In the genomic region with DNA sequence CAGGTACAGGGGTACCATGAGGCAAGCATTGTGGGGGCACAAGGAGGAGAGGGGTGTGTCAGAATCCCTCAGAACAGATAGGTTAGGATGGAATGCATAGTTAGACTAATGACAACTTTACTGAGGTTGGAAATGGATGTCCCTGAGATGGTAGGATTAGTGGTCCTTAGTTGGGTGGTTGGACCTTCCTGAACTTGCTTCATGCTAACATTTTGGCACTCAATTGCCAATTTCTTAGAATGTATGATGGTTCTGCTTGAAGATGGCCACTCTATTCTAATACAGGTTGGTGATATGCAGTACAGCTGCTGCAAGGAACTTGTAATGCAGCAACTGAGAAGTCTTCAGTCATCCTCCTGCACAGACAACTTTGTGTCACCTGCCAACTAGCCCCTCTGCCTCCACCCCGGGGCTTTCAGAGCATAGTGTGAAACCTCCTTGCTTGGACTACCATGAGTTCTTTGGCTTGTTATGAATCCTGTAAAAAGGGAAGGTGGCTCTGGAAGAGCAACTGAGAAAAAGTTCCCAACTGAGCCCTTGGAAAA, we compare ENCODE assay signal across 30 cellular contexts. TPM values are rescaled to one million over a fixed set of nuclear protein-coding genes. Genes with fewer than 3 reads are reported as not detected.
DNase-seq lines count a peak whose midpoint lies in the region; ATAC-seq, FAIRE-seq and TF ChIP-seq lines count a peak whose summit lies in the region.
"Had no signal": no experiment of that assay in that cellular context is flagged by ENCODE, and none has a peak within 500 bp of the region (broad histone marks: within the 10 kb centered on the region; RNA-seq: fewer than 3 reads in every experiment).

No MANE protein-coding gene starts in this region.

- POLR2A ChIA-PET in activated CD8-positive, alpha-beta T cell treated with anti-CD3 and anti-CD28 coated beads for 36 hours (lab: Charles Lee) = interaction anchor here (0.8 to 1.0 kb wide), 4 partner anchors 44 to 226 kb away, joined by 3 to 4 read pairs (median 4); no protein-coding TSS in a partner anchor
- POLR2A ChIA-PET in activated CD8-positive, alpha-beta T cell treated with anti-CD3 and anti-CD28 coated beads, Interleukin-2, amount 10 ng/mL, durations not matched to agents 7 days and 5 days (lab: Charles Lee) = interaction anchor here (0.9 kb wide), 1 partner anchor 263 kb away, joined by 3 read pairs; no protein-coding TSS in a partner anchor

- H3K27ac Mint-ChIP-seq in activated CD8-positive, alpha-beta T cell treated with anti-CD3 and anti-CD28 coated beads for 36 hours = peak overlapping the region; percentile 73
- no peak overlapping the region for H3K27ac Mint-ChIP-seq in activated CD8-positive, alpha-beta T cell treated with anti-CD3 and anti-CD28 coated beads, Interleukin-2, amount 10 ng/mL, durations not matched to agents 7 days and 5 days
- H3K27ac Mint-ChIP-seq: activated CD4-positive, alpha-beta memory T cell treated with anti-CD3 and anti-CD28 coated beads, Interleukin-2, amount 10 ng/mL, durations not matched to agents 7 days and 5 days had no signal

- no peak for TF ChIP-seq POLR2A in suprapubic skin (IDR thresholded peaks at IDR 0.05)

- intact Hi-C loops in activated CD8-positive, alpha-beta T cell treated with anti-CD3 and anti-CD28 coated beads for 36 hours (cut with micrococcal nuclease) = no loop called here

- TF ChIP-seq CTCF in activated CD8-positive, alpha-beta T cell treated with anti-CD3 and anti-CD28 coated beads for 36 hours (IDR thresholded peaks at IDR 0.05) = no peak
- TF ChIP-seq CTCF in suprapubic skin (IDR thresholded peaks at IDR 0.05) = no peak

- TF ChIP-seq EP300 in suprapubic skin (IDR thresholded peaks at IDR 0.05) = no peak

- H3K27ac ChIP-seq in caudate nucleus (ENCODE audit: low read depth, low read length) (peak overlapping the region; percentile 27), suprapubic skin (no peak overlapping the region)
- H3K27ac ChIP-seq: breast epithelium, colonic mucosa, upper lobe of right lung had no signal

- H3K9me3 Mint-ChIP-seq in activated CD8-positive, alpha-beta T cell treated with anti-CD3 and anti-CD28 coated beads for 36 hours = no peaks in the 10 kb centered on the region
- H3K9me3 Mint-ChIP-seq in activated CD8-positive, alpha-beta T cell treated with anti-CD3 and anti-CD28 coated beads, Interleukin-2, amount 10 ng/mL, durations not matched to agents 7 days and 5 days (ENCODE audit: insufficient read depth) = no peaks in the 10 kb centered on the region
- H3K9me3 Mint-ChIP-seq: activated CD4-positive, alpha-beta memory T cell treated with anti-CD3 and anti-CD28 coated beads, Interleukin-2, amount 10 ng/mL, durations not matched to agents 7 days and 5 days; nephron had no signal

- no peak for DNase-seq in activated CD8-positive, alpha-beta T cell treated with anti-CD3 and anti-CD28 coated beads for 36 hours
- no peak for DNase-seq in activated CD8-positive, alpha-beta T cell treated with anti-CD3 and anti-CD28 coated beads, Interleukin-2, amount 10 ng/mL, durations not matched to agents 7 days and 5 days
- DNase-seq in GM18507 (ENCODE audit: extremely low spot score, insufficient read length, low read depth) = no peak
- no peak for DNase-seq in caudate nucleus (lab: John Stamatoyannopoulos, UW)
- DNase-seq in stimulated activated CD8-positive, alpha-beta memory T cell treated with anti-CD3 and anti-CD28 coated beads, Interleukin-4, amount 100 ng/mL, for 48 hours = peak; percentile 21
- DNase-seq in suprapubic skin (ENCODE audit: low spot score in 2 of 2) = no peak
- no peak for DNase-seq in cerebellum (ENCODE audit: low spot score)
- no peak for DNase-seq in RCC 7860 (ENCODE audit: low spot score)
- DNase-seq: activated CD4-positive, alpha-beta memory T cell treated with anti-CD3 and anti-CD28 coated beads, Interleukin-2, amount 10 ng/mL, durations not matched to agents 7 days and 5 days; activated naive CD4-positive, alpha-beta T cell treated with Interleukin-2 at 50 U/mL for 16 hours; activated T-cell treated with anti-CD3 and anti-CD28 coated beads, Interleukin-2, amount 50 U/mL, for 1 hour; colonic mucosa; effector memory CD4-positive, alpha-beta T cell; left cardiac atrium; mammary epithelial cell; NCI-H1092; NCI-H187; NCI-H2171; RPMI8226; stimulated activated CD4-positive, alpha-beta T cell treated with anti-CD3 and anti-CD28 coated beads, Interleukin-4, amount 100 ng/mL, for 24 hours; upper lobe of right lung had no signal

- CTCF ChIA-PET in activated CD8-positive, alpha-beta T cell treated with anti-CD3 and anti-CD28 coated beads for 36 hours (lab: Charles Lee) = interaction anchor here (1.0 to 6.4 kb wide), 4 partner anchors 55 to 325 kb away, joined by 3 to 39 read pairs (median 4); no protein-coding TSS in a partner anchor
- CTCF ChIA-PET in activated CD8-positive, alpha-beta T cell treated with anti-CD3 and anti-CD28 coated beads, Interleukin-2, amount 10 ng/mL, durations not matched to agents 7 days and 5 days (lab: Charles Lee) = interaction anchor here (0.6 to 3.3 kb wide), 6 partner anchors 15 to 224 kb away, joined by 3 to 31 read pairs (median 6); partner anchors contain the start of gene KIF3A

- WGBS in suprapubic skin = 83% methylated on average over 1 of the region's 1 CpG

- no peak for ATAC-seq in activated CD8-positive, alpha-beta T cell treated with anti-CD3 and anti-CD28 coated beads for 36 hours
- no peak for ATAC-seq in activated CD8-positive, alpha-beta T cell treated with anti-CD3 and anti-CD28 coated beads, Interleukin-2, amount 10 ng/mL, durations not matched to agents 7 days and 5 days
- ATAC-seq: left cardiac atrium had no signal

- peaks cover 6% of the 10 kb centered on the region for H3K4me1 ChIP-seq in suprapubic skin
- H3K4me1 ChIP-seq: breast epithelium, colonic mucosa, upper lobe of right lung had no signal

- H3K9me3 ChIP-seq in suprapubic skin = no peaks in the 10 kb centered on the region
- H3K9me3 ChIP-seq: breast epithelium, colonic mucosa, upper lobe of right lung had no signal

- H3K27me3 Mint-ChIP-seq in activated CD8-positive, alpha-beta T cell treated with anti-CD3 and anti-CD28 coated beads for 36 hours = no peaks in the 10 kb centered on the region
- H3K27me3 Mint-ChIP-seq in activated CD8-positive, alpha-beta T cell treated with anti-CD3 and anti-CD28 coated beads, Interleukin-2, amount 10 ng/mL, durations not matched to agents 7 days and 5 days (ENCODE audit: low read depth) = no peaks in the 10 kb centered on the region
- H3K27me3 Mint-ChIP-seq: activated CD4-positive, alpha-beta memory T cell treated with anti-CD3 and anti-CD28 coated beads, Interleukin-2, amount 10 ng/mL, durations not matched to agents 7 days and 5 days had no signal

- H3K4me3 Mint-ChIP-seq in activated CD8-positive, alpha-beta T cell treated with anti-CD3 and anti-CD28 coated beads for 36 hours = no peak overlapping the region
- no peak overlapping the region for H3K4me3 Mint-ChIP-seq in activated CD8-positive, alpha-beta T cell treated with anti-CD3 and anti-CD28 coated beads, Interleukin-2, amount 10 ng/mL, durations not matched to agents 7 days and 5 days
- H3K4me3 Mint-ChIP-seq: activated CD4-positive, alpha-beta memory T cell treated with anti-CD3 and anti-CD28 coated beads, Interleukin-2, amount 10 ng/mL, durations not matched to agents 7 days and 5 days; nephron had no signal

- H3K4me3 ChIP-seq in suprapubic skin = no peak overlapping the region
- H3K4me3 ChIP-seq: breast epithelium, colonic mucosa, upper lobe of right lung had no signal

- FAIRE-seq in GM18507 (lab: Jason Lieb, UNC) (peak; percentile 31), RCC 7860 (lab: Jason Lieb, UNC) (no peak)
- FAIRE-seq: A204.1, D721Med, H1, HTR-8/SVneo, TTC549 had no signal

- peaks cover 43% of the 10 kb centered on the region for H3K4me1 Mint-ChIP-seq in activated CD8-positive, alpha-beta T cell treated with anti-CD3 and anti-CD28 coated beads for 36 hours (ENCODE audit: low read depth)
- peaks cover 45% of the 10 kb centered on the region for H3K4me1 Mint-ChIP-seq in activated CD8-positive, alpha-beta T cell treated with anti-CD3 and anti-CD28 coated beads, Interleukin-2, amount 10 ng/mL, durations not matched to agents 7 days and 5 days (ENCODE audit: low read depth)

- H3K36me3 ChIP-seq in suprapubic skin = peaks cover 8% of the 10 kb centered on the region
- H3K36me3 ChIP-seq: breast epithelium, colonic mucosa, upper lobe of right lung had no signal

- H3K36me3 Mint-ChIP-seq in activated CD8-positive, alpha-beta T cell treated with anti-CD3 and anti-CD28 coated beads for 36 hours (ENCODE audit: low read depth) = peaks cover 20% of the 10 kb centered on the region
- peaks cover 11% of the 10 kb centered on the region for H3K36me3 Mint-ChIP-seq in activated CD8-positive, alpha-beta T cell treated with anti-CD3 and anti-CD28 coated beads, Interleukin-2, amount 10 ng/mL, durations not matched to agents 7 days and 5 days (ENCODE audit: low read depth)

- H3K27me3 ChIP-seq in suprapubic skin = peaks cover 4% of the 10 kb centered on the region
- H3K27me3 ChIP-seq: breast epithelium, colonic mucosa had no signal

RNA-seq across cellular contexts. Expression of gene CCNI2, which starts 5.4 kb away (rescaled TPM):
- total RNA-seq in activated CD8-positive, alpha-beta T cell treated with anti-CD3 and anti-CD28 coated beads for 36 hours = 10 to 100 TPM in 1 of 2 experiments, 1 to 10 TPM in 1; 8.7 to 10.0 TPM
- total RNA-seq in activated CD8-positive, alpha-beta T cell treated with anti-CD3 and anti-CD28 coated beads, Interleukin-2, amount 10 ng/mL, durations not matched to agents 7 days and 5 days = 1 to 10 TPM; 8.3 to 9.5 TPM
- total RNA-seq in suprapubic skin (not detected), cerebellum (1.5 TPM)
- total RNA-seq: left cardiac atrium, M059J, mammary epithelial cell, SK-MEL-5 had no signal

RNA-seq across cellular contexts. Expression of gene KIF3A, which starts 15.3 kb away (rescaled TPM):
- total RNA-seq in activated CD8-positive, alpha-beta T cell treated with anti-CD3 and anti-CD28 coated beads for 36 hours = 10 to 100 TPM; 16.4 to 17.0 TPM
- 10 to 100 TPM; 14.0 to 15.7 TPM for total RNA-seq in activated CD8-positive, alpha-beta T cell treated with anti-CD3 and anti-CD28 coated beads, Interleukin-2, amount 10 ng/mL, durations not matched to agents 7 days and 5 days
- 10 to 100 TPM in 1 of 4 donors, 1 to 10 TPM in 3; 2.6 to 15.0 (median 6.3) TPM for total RNA-seq in suprapubic skin
- 73.5 TPM for total RNA-seq in cerebellum

RNA-seq across cellular contexts. Expression of gene SEPTIN8, which starts 24.4 kb away (rescaled TPM):
- 10 to 100 TPM; 25.2 to 27.1 TPM for total RNA-seq in activated CD8-positive, alpha-beta T cell treated with anti-CD3 and anti-CD28 coated beads for 36 hours
- total RNA-seq in activated CD8-positive, alpha-beta T cell treated with anti-CD3 and anti-CD28 coated beads, Interleukin-2, amount 10 ng/mL, durations not matched to agents 7 days and 5 days = 10 to 100 TPM; 35.1 to 35.3 TPM
- total RNA-seq in suprapubic skin (10 to 100 TPM; 75.9 to 85.0 (median 80.8) TPM), cerebellum (28.7 TPM)
